1 cellular context compared by ENCODE assay signal in the genomic region with DNA sequence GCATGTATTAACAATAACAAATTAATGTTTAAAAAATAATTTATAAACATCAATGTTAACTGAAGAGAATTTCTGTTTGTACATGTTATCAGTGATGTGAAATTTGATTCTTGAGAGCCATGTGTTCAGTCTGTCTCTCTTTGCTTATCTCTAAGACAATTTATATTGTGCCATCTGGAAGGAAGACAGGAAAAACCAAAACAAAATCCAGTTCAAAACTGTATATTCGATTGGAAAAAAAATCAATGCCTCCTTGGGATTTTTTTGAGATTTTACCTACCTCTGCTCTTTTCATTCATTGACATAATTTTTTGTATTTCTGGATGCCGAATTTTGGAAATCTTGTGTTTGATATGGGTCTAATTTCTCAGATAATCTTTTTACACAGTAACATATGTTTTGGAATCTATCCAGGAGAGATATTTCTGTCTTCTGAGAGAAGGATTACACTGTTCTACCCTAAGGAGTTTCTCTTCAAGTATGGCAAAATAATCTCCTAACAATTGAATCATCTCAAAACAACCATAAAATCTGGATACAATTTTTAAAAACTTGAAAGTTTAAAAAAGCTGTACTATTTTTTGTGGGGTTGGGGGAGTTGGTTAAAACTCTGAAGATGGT.
TF ChIP-seq lines count a peak whose summit lies in the region.

No MANE protein-coding gene starts in this region.

TF ChIP-seq in SK-N-SH, 30 proteins besides CTCF, POLR2A, EP300 and RAD21 (continued from another document):
- TF ChIP-seq, protein P1, sequence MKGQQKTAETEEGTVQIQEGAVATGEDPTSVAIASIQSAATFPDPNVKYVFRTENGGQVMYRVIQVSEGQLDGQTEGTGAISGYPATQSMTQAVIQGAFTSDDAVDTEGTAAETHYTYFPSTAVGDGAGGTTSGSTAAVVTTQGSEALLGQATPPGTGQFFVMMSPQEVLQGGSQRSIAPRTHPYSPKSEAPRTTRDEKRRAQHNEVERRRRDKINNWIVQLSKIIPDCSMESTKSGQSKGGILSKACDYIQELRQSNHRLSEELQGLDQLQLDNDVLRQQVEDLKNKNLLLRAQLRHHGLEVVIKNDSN (IDR thresholded peaks at IDR 0.05; ENCODE audit: borderline replicate concordance, low read depth) = no peak
- TF ChIP-seq, protein P2, sequence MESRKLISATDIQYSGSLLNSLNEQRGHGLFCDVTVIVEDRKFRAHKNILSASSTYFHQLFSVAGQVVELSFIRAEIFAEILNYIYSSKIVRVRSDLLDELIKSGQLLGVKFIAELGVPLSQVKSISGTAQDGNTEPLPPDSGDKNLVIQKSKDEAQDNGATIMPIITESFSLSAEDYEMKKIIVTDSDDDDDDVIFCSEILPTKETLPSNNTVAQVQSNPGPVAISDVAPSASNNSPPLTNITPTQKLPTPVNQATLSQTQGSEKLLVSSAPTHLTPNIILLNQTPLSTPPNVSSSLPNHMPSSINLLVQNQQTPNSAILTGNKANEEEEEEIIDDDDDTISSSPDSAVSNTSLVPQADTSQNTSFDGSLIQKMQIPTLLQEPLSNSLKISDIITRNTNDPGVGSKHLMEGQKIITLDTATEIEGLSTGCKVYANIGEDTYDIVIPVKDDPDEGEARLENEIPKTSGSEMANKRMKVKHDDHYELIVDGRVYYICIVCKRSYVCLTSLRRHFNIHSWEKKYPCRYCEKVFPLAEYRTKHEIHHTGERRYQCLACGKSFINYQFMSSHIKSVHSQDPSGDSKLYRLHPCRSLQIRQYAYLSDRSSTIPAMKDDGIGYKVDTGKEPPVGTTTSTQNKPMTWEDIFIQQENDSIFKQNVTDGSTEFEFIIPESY (IDR thresholded peaks at IDR 0.05; ENCODE audit: borderline replicate concordance, low read depth) = no peak
- TF ChIP-seq RCOR1 (IDR thresholded peaks at IDR 0.05; ENCODE audit: low read length) (peak; percentile 64; the same call in 1 of the 2 replicates), GATA2 (CRISPR knock-in tag; IDR thresholded peaks at IDR 0.05) (peak; percentile 91), GABPA (IDR thresholded peaks at IDR 0.05; ENCODE audit: low read depth) (no peak), POLR2AphosphoS5 (IDR thresholded peaks at IDR 0.05; ENCODE audit: low read depth, low read length) (no peak), JUND (IDR thresholded peaks at IDR 0.05) (no peak), FOSL2 (IDR thresholded peaks at IDR 0.05; ENCODE audit: borderline replicate concordance, low read depth) (no peak)
- TF ChIP-seq, protein P3, sequence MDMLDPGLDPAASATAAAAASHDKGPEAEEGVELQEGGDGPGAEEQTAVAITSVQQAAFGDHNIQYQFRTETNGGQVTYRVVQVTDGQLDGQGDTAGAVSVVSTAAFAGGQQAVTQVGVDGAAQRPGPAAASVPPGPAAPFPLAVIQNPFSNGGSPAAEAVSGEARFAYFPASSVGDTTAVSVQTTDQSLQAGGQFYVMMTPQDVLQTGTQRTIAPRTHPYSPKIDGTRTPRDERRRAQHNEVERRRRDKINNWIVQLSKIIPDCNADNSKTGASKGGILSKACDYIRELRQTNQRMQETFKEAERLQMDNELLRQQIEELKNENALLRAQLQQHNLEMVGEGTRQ (IDR thresholded peaks at IDR 0.05; ENCODE audit: borderline replicate concordance, low read depth, low read length) = no peak
- TF ChIP-seq, protein P4, sequence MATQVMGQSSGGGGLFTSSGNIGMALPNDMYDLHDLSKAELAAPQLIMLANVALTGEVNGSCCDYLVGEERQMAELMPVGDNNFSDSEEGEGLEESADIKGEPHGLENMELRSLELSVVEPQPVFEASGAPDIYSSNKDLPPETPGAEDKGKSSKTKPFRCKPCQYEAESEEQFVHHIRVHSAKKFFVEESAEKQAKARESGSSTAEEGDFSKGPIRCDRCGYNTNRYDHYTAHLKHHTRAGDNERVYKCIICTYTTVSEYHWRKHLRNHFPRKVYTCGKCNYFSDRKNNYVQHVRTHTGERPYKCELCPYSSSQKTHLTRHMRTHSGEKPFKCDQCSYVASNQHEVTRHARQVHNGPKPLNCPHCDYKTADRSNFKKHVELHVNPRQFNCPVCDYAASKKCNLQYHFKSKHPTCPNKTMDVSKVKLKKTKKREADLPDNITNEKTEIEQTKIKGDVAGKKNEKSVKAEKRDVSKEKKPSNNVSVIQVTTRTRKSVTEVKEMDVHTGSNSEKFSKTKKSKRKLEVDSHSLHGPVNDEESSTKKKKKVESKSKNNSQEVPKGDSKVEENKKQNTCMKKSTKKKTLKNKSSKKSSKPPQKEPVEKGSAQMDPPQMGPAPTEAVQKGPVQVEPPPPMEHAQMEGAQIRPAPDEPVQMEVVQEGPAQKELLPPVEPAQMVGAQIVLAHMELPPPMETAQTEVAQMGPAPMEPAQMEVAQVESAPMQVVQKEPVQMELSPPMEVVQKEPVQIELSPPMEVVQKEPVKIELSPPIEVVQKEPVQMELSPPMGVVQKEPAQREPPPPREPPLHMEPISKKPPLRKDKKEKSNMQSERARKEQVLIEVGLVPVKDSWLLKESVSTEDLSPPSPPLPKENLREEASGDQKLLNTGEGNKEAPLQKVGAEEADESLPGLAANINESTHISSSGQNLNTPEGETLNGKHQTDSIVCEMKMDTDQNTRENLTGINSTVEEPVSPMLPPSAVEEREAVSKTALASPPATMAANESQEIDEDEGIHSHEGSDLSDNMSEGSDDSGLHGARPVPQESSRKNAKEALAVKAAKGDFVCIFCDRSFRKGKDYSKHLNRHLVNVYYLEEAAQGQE (IDR thresholded peaks at IDR 0.05; ENCODE audit: low read depth, low read length) = no peak
